ENCODE assay signal across 8 cellular contexts in genomic region chr10:81894616-81895015, GRCh38. TPM values are rescaled to one million over a fixed set of nuclear protein-coding genes. Genes with fewer than 3 reads are reported as not detected.
"Had no signal": no experiment of that assay in that cellular context is flagged by ENCODE, and none has a peak within 500 bp of the region (broad histone marks: within the 10 kb centered on the region; RNA-seq: fewer than 3 reads in every experiment).

No MANE protein-coding gene starts in this region.

- H3K4me3 Mint-ChIP-seq: HFFc6 had no signal

- H3K4me3 ChIP-seq: GM23248, HAP-1, K562 had no signal

- H3K9me3 ChIP-seq: HAP-1 had no signal

- H3K36me3 ChIP-seq: HAP-1 had no signal

- H3K27ac Mint-ChIP-seq: HFFc6 had no signal

- ATAC-seq: HCT116, K562 had no signal

- DNase-seq: GM23248, GOT3, HFFc6, IMR-90 had no signal

- H3K4me1 ChIP-seq: HAP-1 had no signal

- H3K27ac ChIP-seq: GM23248 had no signal

RNA-seq across cellular contexts. Expression of gene NRG3, which starts 19.6 kb away (rescaled TPM):
- total RNA-seq: GM23248, HFFc6, HT-29, IMR-90, K562 had no signal
